In genomic region chr11:82577246-82577645, GRCh38 we compare ENCODE assay signal across 16 cellular contexts.
DNase-seq lines count a peak whose midpoint lies in the region; ATAC-seq and TF ChIP-seq lines count a peak whose summit lies in the region.
"Had no signal": no experiment of that assay in that cellular context is flagged by ENCODE, and none has a peak within 500 bp of the region (broad histone marks: within the 10 kb centered on the region; RNA-seq: fewer than 3 reads in every experiment).

No MANE protein-coding gene starts in this region.

- ATAC-seq in GM23338: peak; percentile 41
- ATAC-seq in activated CD8-positive, alpha-beta T cell treated with anti-CD3 and anti-CD28 coated beads for 36 hours: no peak
- ATAC-seq in activated CD8-positive, alpha-beta T cell treated with anti-CD3 and anti-CD28 coated beads, Interleukin-2, amount 10 ng/mL, durations not matched to agents 7 days and 5 days: no peak
- ATAC-seq: K562 had no signal

- 0 out of 2 replicates have a peak, but pooled peaks cover 4% of the 10 kb centered on the region for H3K9me2 ChIP-seq in GM23338 (ENCODE audit: insufficient read depth)

- H3K9me3 ChIP-seq in neuronal stem cell (replicated peaks in 1 of 2; ENCODE audit: control insufficient read depth in 2 of 2, insufficient read depth in 1 of 2, low read depth in 1 of 2, low read length in 2 of 2): no peaks in the 10 kb centered on the region

- no peak overlapping the region for H2BK15ac ChIP-seq in neuronal stem cell (ENCODE audit: low read length)

- H3K79me2 ChIP-seq in GM23338 (replicated peaks; ENCODE audit: insufficient read depth): no peaks in the 10 kb centered on the region

- H2AFZ ChIP-seq in GM23338: no peak overlapping the region
- peak overlapping the region; percentile 11 for H2AFZ ChIP-seq in neuronal stem cell (ENCODE audit: low read length)
- H2AFZ ChIP-seq: PC-9 had no signal

- no peak overlapping the region for H4K91ac ChIP-seq in neuronal stem cell (ENCODE audit: low read depth, low read length, poor library complexity)

- H3K23ac ChIP-seq in neuronal stem cell (ENCODE audit: low read depth, low read length, poor library complexity): no peak overlapping the region

- H3K4me2 ChIP-seq in GM23338 (no peak overlapping the region), neuronal stem cell (ENCODE audit: insufficient read depth, low read length, poor library complexity, severe bottlenecking) (no peak overlapping the region)
- H3K4me2 ChIP-seq: PC-9 had no signal

- POLR2A ChIA-PET in activated CD8-positive, alpha-beta T cell treated with anti-CD3 and anti-CD28 coated beads for 36 hours (lab: Charles Lee): no interaction called here
- POLR2A ChIA-PET in activated CD8-positive, alpha-beta T cell treated with anti-CD3 and anti-CD28 coated beads, Interleukin-2, amount 10 ng/mL, durations not matched to agents 7 days and 5 days (lab: Charles Lee): no interaction called here

- H3K27me3 ChIP-seq in GM23338 (ENCODE audit: insufficient read depth) (no peaks in the 10 kb centered on the region), neuronal stem cell (ENCODE audit: control insufficient read depth in 3 of 3, insufficient read depth in 3 of 3, low read depth in 1 of 3, low read length in 3 of 3) (no peaks in the 10 kb centered on the region)

- H3K27ac ChIP-seq in GM23338 (ENCODE audit: low read depth) (no peak overlapping the region), neuronal stem cell (replicated peaks; ENCODE audit: low read length) (no peak overlapping the region)
- H3K27ac ChIP-seq: PC-9 had no signal

- H3K4ac ChIP-seq in neuronal stem cell (ENCODE audit: low read length): no peak overlapping the region

- H3K4me1 ChIP-seq in GM23338 (ENCODE audit: insufficient read depth): no peaks in the 10 kb centered on the region
- H3K4me1 ChIP-seq in neuronal stem cell (ENCODE audit: control insufficient read depth in 2 of 2, insufficient read depth in 1 of 2, low read depth in 1 of 2, low read length in 2 of 2): no peaks in the 10 kb centered on the region

- H2AK5ac ChIP-seq in neuronal stem cell (ENCODE audit: low read depth, low read length): no peak overlapping the region

- H3K79me1 ChIP-seq in neuronal stem cell (ENCODE audit: low read depth, low read length): no peaks in the 10 kb centered on the region

- H2BK12ac ChIP-seq in neuronal stem cell (ENCODE audit: low read length): no peak overlapping the region

- H3K36me3 ChIP-seq in GM23338 (ENCODE audit: insufficient read depth): no peaks in the 10 kb centered on the region
- H3K36me3 ChIP-seq in neuronal stem cell (replicated peaks in 1 of 2; ENCODE audit: control insufficient read depth in 2 of 2, insufficient read depth in 2 of 2, low read length in 2 of 2): no peaks in the 10 kb centered on the region

- H3K27me3 Mint-ChIP-seq in GM23338 (ENCODE audit: insufficient read depth, low read depth, poor library complexity): peaks cover 3% of the 10 kb centered on the region
- H3K27me3 Mint-ChIP-seq in activated CD8-positive, alpha-beta T cell treated with anti-CD3 and anti-CD28 coated beads for 36 hours: no peaks in the 10 kb centered on the region
- H3K27me3 Mint-ChIP-seq in activated CD8-positive, alpha-beta T cell treated with anti-CD3 and anti-CD28 coated beads, Interleukin-2, amount 10 ng/mL, durations not matched to agents 7 days and 5 days (ENCODE audit: low read depth): no peaks in the 10 kb centered on the region
- H3K27me3 Mint-ChIP-seq in HFFc6 (ENCODE audit: insufficient read depth): peaks cover 1% of the 10 kb centered on the region; the same call in 1 of the 2 replicates
- H3K27me3 Mint-ChIP-seq: CD4-positive, CD25-positive, alpha-beta regulatory T cell had no signal

- WGBS in neuronal stem cell (ENCODE audit: extremely low coverage in 2 of 2, insufficient read length in 2 of 2, insufficient replicate concordance in 1 of 2), 2 donors: no CpG with 5 or more reads among the region's 5 CpGs

- no peaks in the 10 kb centered on the region for H3F3A ChIP-seq in GM23338 (replicated peaks; ENCODE audit: low read depth)

- no peaks in the 10 kb centered on the region for H3K4me1 Mint-ChIP-seq in GM23338
- no peaks in the 10 kb centered on the region for H3K4me1 Mint-ChIP-seq in activated CD8-positive, alpha-beta T cell treated with anti-CD3 and anti-CD28 coated beads for 36 hours (ENCODE audit: low read depth)
- no peaks in the 10 kb centered on the region for H3K4me1 Mint-ChIP-seq in activated CD8-positive, alpha-beta T cell treated with anti-CD3 and anti-CD28 coated beads, Interleukin-2, amount 10 ng/mL, durations not matched to agents 7 days and 5 days (ENCODE audit: low read depth)
- no peaks in the 10 kb centered on the region for H3K4me1 Mint-ChIP-seq in HFFc6 (ENCODE audit: low read depth)
- H3K4me1 Mint-ChIP-seq: CD4-positive, CD25-positive, alpha-beta regulatory T cell had no signal

- no peak overlapping the region for H3K18ac ChIP-seq in neuronal stem cell (ENCODE audit: low read length)

- CTCF ChIA-PET in activated CD8-positive, alpha-beta T cell treated with anti-CD3 and anti-CD28 coated beads for 36 hours (lab: Charles Lee): no interaction called here
- CTCF ChIA-PET in activated CD8-positive, alpha-beta T cell treated with anti-CD3 and anti-CD28 coated beads, Interleukin-2, amount 10 ng/mL, durations not matched to agents 7 days and 5 days (lab: Charles Lee): no interaction called here

- no peak for DNase-seq in GM23338 (ENCODE audit: low spot score)
- peak; percentile 31 for DNase-seq in NCI-H524 treated with DMSO at 0.1 percent for 48 hours (lab: John Stamatoyannopoulos, UW)
- DNase-seq in cerebellar cortex (ENCODE audit: low spot score): peak; percentile 85
- DNase-seq in neuronal stem cell (ENCODE audit: low spot score): no peak
- no peak for DNase-seq in activated CD8-positive, alpha-beta T cell treated with anti-CD3 and anti-CD28 coated beads for 36 hours
- DNase-seq in activated CD8-positive, alpha-beta T cell treated with anti-CD3 and anti-CD28 coated beads, Interleukin-2, amount 10 ng/mL, durations not matched to agents 7 days and 5 days: no peak
- DNase-seq in HFFc6: no peak
- DNase-seq in NCI-H128 (lab: John Stamatoyannopoulos, UW; ENCODE audit: unreplicated experiment): no peak
- DNase-seq: CD4-positive, CD25-positive, alpha-beta regulatory T cell; H9; MV-4-11; NCI-H146; NCI-H774; PC-9; T-helper 1 cell had no signal

- H3K9me3 Mint-ChIP-seq in GM23338 (peaks cover 9% of the 10 kb centered on the region; the same call in 2 of the 3 replicates), HFFc6 (peaks cover 30% of the 10 kb centered on the region)
- peaks cover 2% of the 10 kb centered on the region for H3K9me3 Mint-ChIP-seq in activated CD8-positive, alpha-beta T cell treated with anti-CD3 and anti-CD28 coated beads for 36 hours
- H3K9me3 Mint-ChIP-seq in activated CD8-positive, alpha-beta T cell treated with anti-CD3 and anti-CD28 coated beads, Interleukin-2, amount 10 ng/mL, durations not matched to agents 7 days and 5 days (ENCODE audit: insufficient read depth): no peaks in the 10 kb centered on the region
- H3K9me3 Mint-ChIP-seq: H9 had no signal

- H3K27ac Mint-ChIP-seq in GM23338 (no peak overlapping the region), HFFc6 (no peak overlapping the region)
- no peak overlapping the region for H3K27ac Mint-ChIP-seq in activated CD8-positive, alpha-beta T cell treated with anti-CD3 and anti-CD28 coated beads for 36 hours
- H3K27ac Mint-ChIP-seq in activated CD8-positive, alpha-beta T cell treated with anti-CD3 and anti-CD28 coated beads, Interleukin-2, amount 10 ng/mL, durations not matched to agents 7 days and 5 days: no peak overlapping the region
- H3K27ac Mint-ChIP-seq: CD4-positive, CD25-positive, alpha-beta regulatory T cell; H9 had no signal

- no peak overlapping the region for H3K4me3 Mint-ChIP-seq in GM23338
- no peak overlapping the region for H3K4me3 Mint-ChIP-seq in activated CD8-positive, alpha-beta T cell treated with anti-CD3 and anti-CD28 coated beads for 36 hours
- H3K4me3 Mint-ChIP-seq in activated CD8-positive, alpha-beta T cell treated with anti-CD3 and anti-CD28 coated beads, Interleukin-2, amount 10 ng/mL, durations not matched to agents 7 days and 5 days: no peak overlapping the region
- no peak overlapping the region for H3K4me3 Mint-ChIP-seq in HFFc6
- H3K4me3 Mint-ChIP-seq: CD4-positive, CD25-positive, alpha-beta regulatory T cell; H9 had no signal

- intact Hi-C loops in activated CD8-positive, alpha-beta T cell treated with anti-CD3 and anti-CD28 coated beads for 36 hours (cut with micrococcal nuclease): no loop called here

- H2BK5ac ChIP-seq in neuronal stem cell (ENCODE audit: low read length): no peak overlapping the region

- H2BK120ac ChIP-seq in neuronal stem cell (ENCODE audit: low read depth, low read length): no peak overlapping the region

- H3K4me3 ChIP-seq in GM23338 (no peak overlapping the region), neuronal stem cell (ENCODE audit: low read length in 2 of 2) (no peak overlapping the region)
- H3K4me3 ChIP-seq: K562, PC-9 had no signal

- H3K36me3 Mint-ChIP-seq in GM23338 (ENCODE audit: low read depth) (no peaks in the 10 kb centered on the region), HFFc6 (ENCODE audit: low read depth) (peaks cover 11% of the 10 kb centered on the region; the same call in 1 of the 2 replicates)
- H3K36me3 Mint-ChIP-seq in activated CD8-positive, alpha-beta T cell treated with anti-CD3 and anti-CD28 coated beads for 36 hours (ENCODE audit: low read depth): no peaks in the 10 kb centered on the region
- no peaks in the 10 kb centered on the region for H3K36me3 Mint-ChIP-seq in activated CD8-positive, alpha-beta T cell treated with anti-CD3 and anti-CD28 coated beads, Interleukin-2, amount 10 ng/mL, durations not matched to agents 7 days and 5 days (ENCODE audit: low read depth)
- H3K36me3 Mint-ChIP-seq: CD4-positive, CD25-positive, alpha-beta regulatory T cell had no signal

- TF ChIP-seq CTCF in GM23338 (conservative IDR thresholded peaks at IDR 0.05; ENCODE audit: low read depth in 2 of 2): no peak
- no peak for TF ChIP-seq CTCF in activated CD8-positive, alpha-beta T cell treated with anti-CD3 and anti-CD28 coated beads for 36 hours (IDR thresholded peaks at IDR 0.05)
- TF ChIP-seq CTCF in HFFc6 (IDR thresholded peaks at IDR 0.05): no peak

- H3K14ac ChIP-seq in neuronal stem cell (ENCODE audit: low read length): peak overlapping the region; percentile 75

- H3K9ac ChIP-seq in neuronal stem cell (ENCODE audit: low read depth, low read length, poor library complexity): no peak overlapping the region

- no peak overlapping the region for H4K8ac ChIP-seq in neuronal stem cell (ENCODE audit: low read depth, low read length)

- H4K20me1 ChIP-seq in GM23338 (replicated peaks; ENCODE audit: insufficient read depth): no peaks in the 10 kb centered on the region

TF ChIP-seq in GM23338, 12 proteins besides CTCF, POLR2A, EP300 and RAD21 (continues in another document):
- TF ChIP-seq EZH2phosphoT487 (IDR thresholded peaks at IDR 0.05; ENCODE audit: unreplicated experiment): no peak

Comparison
In these comparisons a context has a peak if more than half of its experiments do, and no peak if none do; other contexts are left out.
1. DNase-seq: peak in NCI-H524 treated with DMSO at 0.1 percent for 48 hours (single experiment) and cerebellar cortex (single experiment); none in GM23338 (single experiment), neuronal stem cell (single experiment), activated CD8-positive, alpha-beta T cell treated with anti-CD3 and anti-CD28 coated beads for 36 hours (single experiment), activated CD8-positive, alpha-beta T cell treated with anti-CD3 and anti-CD28 coated beads, Interleukin-2, amount 10 ng/mL, durations not matched to agents 7 days and 5 days (single experiment), HFFc6 (single experiment) and NCI-H128 (single experiment).